Comparison of ENCODE assay signal across 11 cellular contexts in genomic region chr5:154603978-154604679, GRCh38.
DNase-seq lines count a peak whose midpoint lies in the region; ATAC-seq and TF ChIP-seq lines count a peak whose summit lies in the region.
"Had no signal": no experiment of that assay in that cellular context is flagged by ENCODE, and none has a peak within 500 bp of the region (broad histone marks: within the 10 kb centered on the region; RNA-seq: fewer than 3 reads in every experiment).

No MANE protein-coding gene starts in this region.

- H3K27ac ChIP-seq in heart right ventricle = no peak overlapping the region
- no peak overlapping the region for H3K27ac ChIP-seq in rectal smooth muscle tissue (ENCODE audit: low read depth, low read length)

- peak in 7 of 8 donors; percentile 47 to 84 (median 82) for ATAC-seq in heart right ventricle
- ATAC-seq in mucosa of descending colon = no peak

- no peaks in the 10 kb centered on the region for H3K36me3 ChIP-seq in GM06990 (ENCODE audit: control insufficient read depth, insufficient read depth, low read length)
- H3K36me3 ChIP-seq in heart right ventricle = no peaks in the 10 kb centered on the region
- H3K36me3 ChIP-seq in rectal smooth muscle tissue (ENCODE audit: control insufficient read depth, insufficient read depth, low read length) = no peaks in the 10 kb centered on the region
- H3K36me3 ChIP-seq in mucosa of descending colon (ENCODE audit: low read depth) = no peaks in the 10 kb centered on the region

- no peak for TF ChIP-seq CTCF in GM06990 (IDR thresholded peaks at IDR 0.05; ENCODE audit: insufficient read depth, low read length, poor library complexity, severe bottlenecking)
- TF ChIP-seq CTCF in heart right ventricle (IDR thresholded peaks at IDR 0.05) = no peak
- no peak for TF ChIP-seq CTCF in mucosa of descending colon (IDR thresholded peaks at IDR 0.05)

- DNase-seq in GM06990 (ENCODE audit: extremely low read depth, insufficient read length) (peak; percentile 11), SK-N-DZ (ENCODE audit: low spot score) (peak; percentile 99), heart right ventricle (peak; percentile 21 to 39), anterior cingulate cortex (lab: John Stamatoyannopoulos, UW) (no peak), erythroblast (lab: John Stamatoyannopoulos, UW) (no peak), mucosa of descending colon (no peak), activated gamma-delta T cell treated with Interleukin-2 at 50 U/mL for 16 hours (no peak)
- DNase-seq: activated CD4-positive, alpha-beta T cell treated with anti-CD3 and anti-CD28 coated beads, Interleukin-2, amount 10 ng/mL, durations not matched to agents 24 days and 14 days; kidney glomerular epithelial cell; stimulated activated CD4-positive, alpha-beta T cell treated with anti-CD3 and anti-CD28 coated beads, Interleukin-4, amount 100 ng/mL, for 4 hours had no signal

- H3K27me3 ChIP-seq in GM06990 (replicated peaks; ENCODE audit: control insufficient read depth, insufficient read depth, low read length) = no peaks in the 10 kb centered on the region; the same call in 1 of the 2 replicates
- peaks cover 0 to 45% (median 40%) of the 10 kb centered on the region in 7 donors for H3K27me3 ChIP-seq in heart right ventricle
- H3K27me3 ChIP-seq in rectal smooth muscle tissue (ENCODE audit: control insufficient read depth, insufficient read depth, low read length) = peaks cover 8% of the 10 kb centered on the region

- WGBS in heart right ventricle, 2 donors = 4 to 5% methylated on average over 20 of the region's 20 CpGs

- intact Hi-C loops in heart right ventricle (cut with DNase I) = loop anchor here in 1 of 10 donors (10.0 kb wide), 1 partner anchor 79 kb away; no protein-coding TSS in a partner anchor
- intact Hi-C loops in mucosa of descending colon (cut with DNase I, micrococcal nuclease) = no loop called here

- H3K9ac ChIP-seq in rectal smooth muscle tissue (ENCODE audit: low read length) = no peak overlapping the region

- no peak overlapping the region for H3K4me3 ChIP-seq in GM06990 (replicated peaks; ENCODE audit: low read depth, low read length)
- peak overlapping the region in 7 of 10 donors; percentile 3 to 33 (median 20) for H3K4me3 ChIP-seq in heart right ventricle
- H3K4me3 ChIP-seq in rectal smooth muscle tissue (ENCODE audit: low read length) = peak overlapping the region; percentile 19
- no peak overlapping the region for H3K4me3 ChIP-seq in mucosa of descending colon

- H3K4me1 ChIP-seq in heart right ventricle (peaks cover 0 to 8% (median 0%) of the 10 kb centered on the region in 9 donors), rectal smooth muscle tissue (ENCODE audit: control insufficient read depth, insufficient read depth, low read length) (peaks cover 18% of the 10 kb centered on the region), mucosa of descending colon (ENCODE audit: low read depth) (no peaks in the 10 kb centered on the region)

- H3K9me3 ChIP-seq in heart right ventricle (no peaks in the 10 kb centered on the region), mucosa of descending colon (no peaks in the 10 kb centered on the region)

- no peak for TF ChIP-seq POLR2A in erythroblast (IDR thresholded peaks at IDR 0.05; ENCODE audit: low read length)

Comparison
In these comparisons a context has a peak if more than half of its experiments do, and no peak if none do; other contexts are left out.
1. DNase-seq: peak in GM06990 (single experiment), SK-N-DZ (single experiment) and heart right ventricle (2 of 2); none in anterior cingulate cortex (0 of 58), erythroblast (0 of 2), mucosa of descending colon (0 of 3) and activated gamma-delta T cell treated with Interleukin-2 at 50 U/mL for 16 hours (single experiment).
2. H3K4me3 ChIP-seq: peak in heart right ventricle (7 of 10) and rectal smooth muscle tissue (single experiment); none in GM06990 (single experiment) and mucosa of descending colon (single experiment).